11 cellular contexts compared by ENCODE assay signal in the genomic region with DNA sequence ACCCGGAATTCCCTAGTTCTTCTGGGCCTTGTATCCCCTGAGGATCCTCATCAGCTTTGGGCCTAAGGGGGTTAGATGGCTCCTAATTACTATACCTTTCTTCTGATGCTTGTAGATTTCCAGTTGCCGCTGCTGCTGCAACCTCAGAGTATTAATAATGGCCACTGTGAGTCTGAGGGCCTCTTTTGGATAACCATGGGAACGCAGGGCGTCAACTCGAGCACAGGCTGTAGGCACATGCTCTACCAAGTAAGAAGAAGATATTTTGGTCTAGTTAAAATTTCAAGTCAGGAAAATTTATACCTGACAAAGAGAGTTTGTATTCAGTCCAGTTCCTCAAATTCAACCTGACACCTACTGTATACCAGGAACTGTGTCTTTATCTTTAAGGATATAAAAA.
"Had no signal": no experiment of that assay in that cellular context is flagged by ENCODE, and none has a peak within 500 bp of the region (broad histone marks: within the 10 kb centered on the region; RNA-seq: fewer than 3 reads in every experiment).

No MANE protein-coding gene starts in this region.

- H3K27ac ChIP-seq: GM23248 had no signal

- H3K4me2 ChIP-seq: GM23338 had no signal

- H3K36me3 ChIP-seq: HAP-1 had no signal

- DNase-seq: GM23248, GOT3, H7, H9, HCEC 1CT, HFFc6 had no signal

- ATAC-seq: GM23338, HCT116 had no signal

- H3K4me3 Mint-ChIP-seq: GM23338, H9, HFFc6 had no signal

- H3K9ac ChIP-seq: GM23248 had no signal

- H3K4me1 ChIP-seq: HAP-1 had no signal

- FAIRE-seq: H1, H54 had no signal

- H3K4me3 ChIP-seq: GM23248, GM23338, HAP-1 had no signal

- H3K9me3 Mint-ChIP-seq: GM23338, H9, HFFc6 had no signal

- H2AFZ ChIP-seq: GM23248, GM23338 had no signal

- H3K9me3 ChIP-seq: HAP-1 had no signal

- H3K27ac Mint-ChIP-seq: GM23338, H9, HFFc6 had no signal
